Comparison of ENCODE assay signal across 22 cellular contexts in genomic region chr5:79754865-79755555, GRCh38.
"Had no signal": no experiment of that assay in that cellular context is flagged by ENCODE, and none has a peak within 500 bp of the region (broad histone marks: within the 10 kb centered on the region; RNA-seq: fewer than 3 reads in every experiment).

No MANE protein-coding gene starts in this region.

- FAIRE-seq: bronchial epithelial cell had no signal

- H3K27me3 ChIP-seq: esophagus muscularis mucosa, neutrophil, spleen, transverse colon had no signal

- H3K9me3 ChIP-seq: esophagus muscularis mucosa, neutrophil, spleen, transverse colon had no signal

- DNase-seq: activated CD4-positive, alpha-beta T cell treated with anti-CD3 and anti-CD28 coated beads for 1 hour; activated CD4-positive, alpha-beta T cell treated with anti-CD3 and anti-CD28 coated beads, Interleukin-2, amount 50 U/mL, for 48 hours; activated CD8-positive, alpha-beta memory T cell treated with anti-CD3 and anti-CD28 coated beads, Interleukin-2, amount 10 ng/mL, durations not matched to agents 7 days and 5 days; activated gamma-delta T cell treated with Interleukin-2 at 50 U/mL for 16 hours; activated naive CD8-positive, alpha-beta T cell treated with anti-CD3 and anti-CD28 coated beads for 36 hours; activated T-cell treated with anti-CD3 and anti-CD28 coated beads, Interleukin-2, amount 50 U/mL, for 24 hours; aorta; foreskin keratinocyte; head of caudate nucleus; islet precursor cell; left ventricle myocardium superior; mesendoderm; right cardiac atrium; spleen; stimulated activated CD4-positive, alpha-beta T cell treated with anti-CD3 and anti-CD28 coated beads, Interleukin-1b, Interleukin-23, amount 100 ng/mL, for 48 hours; substantia nigra; T-helper 9 cell; transverse colon had no signal

- ATAC-seq: activated CD8-positive, alpha-beta memory T cell treated with anti-CD3 and anti-CD28 coated beads, Interleukin-2, amount 10 ng/mL, durations not matched to agents 7 days and 5 days; foreskin keratinocyte; left ventricle myocardium superior; right cardiac atrium; stimulated activated memory B cell treated with anti-CD40 and anti-IgM and Interleukin-4, amounts not matched to agents 10 μg/mL and 1 μg/mL and 100 μg/mL, for 72 hours had no signal

- H3K36me3 ChIP-seq: neutrophil, spleen, transverse colon had no signal

- H3K27ac ChIP-seq: esophagus muscularis mucosa, foreskin keratinocyte, neutrophil, spleen, transverse colon had no signal

- H3K4me1 ChIP-seq: esophagus muscularis mucosa, foreskin keratinocyte, spleen had no signal

- H3K4me3 ChIP-seq: esophagus muscularis mucosa, spleen, transverse colon had no signal
